In the genomic region with DNA sequence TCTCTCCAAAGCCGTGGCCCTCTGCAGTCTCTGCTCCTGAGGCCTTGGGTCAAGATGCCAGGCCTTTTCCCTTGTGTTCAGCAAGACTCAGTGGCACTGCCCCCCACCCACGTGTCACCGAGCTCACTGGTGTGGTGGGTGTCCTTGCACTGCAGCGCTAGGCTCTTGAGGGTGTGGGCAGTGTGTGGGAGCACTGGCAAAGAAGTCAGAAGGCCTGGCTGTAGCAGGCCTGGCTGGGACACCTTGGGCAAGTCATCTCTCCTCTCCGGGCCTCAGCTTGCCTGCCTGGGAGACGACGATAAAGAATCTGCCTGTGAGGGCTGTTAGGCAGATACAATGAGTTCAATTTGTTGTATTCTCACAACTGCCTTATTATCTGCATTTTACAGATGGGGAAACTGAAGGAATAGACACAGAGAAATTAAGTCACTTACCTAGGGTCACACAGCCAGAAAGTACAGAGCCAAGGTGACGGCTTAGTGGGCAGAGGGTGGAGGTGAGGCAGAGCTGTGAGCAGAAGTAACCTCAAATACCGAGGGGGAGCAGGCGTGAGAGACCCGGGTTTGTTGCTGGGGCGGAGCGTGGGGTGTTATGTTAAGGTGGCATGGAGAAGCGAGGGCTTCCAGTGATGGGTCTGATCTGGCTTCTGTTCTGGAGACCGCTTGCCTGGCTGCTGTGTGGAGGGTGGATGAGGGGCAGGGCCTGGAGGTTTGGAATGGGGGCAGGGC, we compare ENCODE assay signal across 9 cellular contexts. TPM values are rescaled to one million over a fixed set of nuclear protein-coding genes. Genes with fewer than 3 reads are reported as not detected.
DNase-seq lines count a peak whose midpoint lies in the region; ATAC-seq and TF ChIP-seq lines count a peak whose summit lies in the region.
"Had no signal": no experiment of that assay in that cellular context is flagged by ENCODE, and none has a peak within 500 bp of the region (broad histone marks: within the 10 kb centered on the region; RNA-seq: fewer than 3 reads in every experiment).

No MANE protein-coding gene starts in this region.

- peaks cover 31% of the 10 kb centered on the region for H3K4me1 Mint-ChIP-seq in HFFc6 (ENCODE audit: low read depth)
- H3K4me1 Mint-ChIP-seq in activated T-cell treated with anti-CD3 and anti-CD28 coated beads, Interleukin-2, amount 50 U/mL, for 4 hours (ENCODE audit: low read depth) = peaks cover 64% of the 10 kb centered on the region

- ATAC-seq in activated T-cell treated with anti-CD3 and anti-CD28 coated beads, Interleukin-2, amount 50 U/mL, for 4 hours = no peak
- ATAC-seq in GM18520 (IDR thresholded peaks at IDR 0.05; ENCODE audit: unreplicated experiment) = no peak

- H3K4me3 ChIP-seq in fibroblast of villous mesenchyme (ENCODE audit: low read depth, low read length) = peak overlapping the region; percentile 87

- H3K4me3 Mint-ChIP-seq in HFFc6 = peak overlapping the region; percentile 91
- H3K4me3 Mint-ChIP-seq in activated T-cell treated with anti-CD3 and anti-CD28 coated beads, Interleukin-2, amount 50 U/mL, for 4 hours = peak overlapping the region; percentile 81

- H3K36me3 Mint-ChIP-seq in HFFc6 (ENCODE audit: low read depth) = peaks cover 3% of the 10 kb centered on the region; the same call in 1 of the 2 replicates
- H3K36me3 Mint-ChIP-seq in activated T-cell treated with anti-CD3 and anti-CD28 coated beads, Interleukin-2, amount 50 U/mL, for 4 hours (ENCODE audit: insufficient read depth) = peaks cover 5% of the 10 kb centered on the region

- H3K27me3 Mint-ChIP-seq in HFFc6 (ENCODE audit: insufficient read depth) = no peaks in the 10 kb centered on the region; the same call in 1 of the 2 replicates
- H3K27me3 Mint-ChIP-seq in activated T-cell treated with anti-CD3 and anti-CD28 coated beads, Interleukin-2, amount 50 U/mL, for 4 hours (ENCODE audit: low read depth) = no peaks in the 10 kb centered on the region

- TF ChIP-seq CTCF in HFFc6 (IDR thresholded peaks at IDR 0.05) (no peak), fibroblast of villous mesenchyme (IDR thresholded peaks at IDR 0.05; ENCODE audit: insufficient read depth, low read depth, low read length) (no peak)

- H3K27ac Mint-ChIP-seq in HFFc6 = peak overlapping the region; percentile 42; the same call in 1 of the 2 replicates

- H3K9me3 Mint-ChIP-seq in HFFc6 = no peaks in the 10 kb centered on the region
- H3K9me3 Mint-ChIP-seq in activated T-cell treated with anti-CD3 and anti-CD28 coated beads, Interleukin-2, amount 50 U/mL, for 4 hours = no peaks in the 10 kb centered on the region

- DNase-seq in HFFc6 (no peak), fibroblast of villous mesenchyme (ENCODE audit: low read depth) (no peak), NCI-H82 (lab: John Stamatoyannopoulos, UW) (no peak), hepatic stellate cell (ENCODE audit: low spot score) (no peak), UCSD-AML1 (lab: John Stamatoyannopoulos, UW; ENCODE audit: unreplicated experiment) (no peak)
- no peak for DNase-seq in activated T-cell treated with anti-CD3 and anti-CD28 coated beads, Interleukin-2, amount 50 U/mL, for 4 hours
- peak; percentile 47 for DNase-seq in stimulated activated CD8-positive, alpha-beta memory T cell treated with anti-CD3 and anti-CD28 coated beads, Interleukin-4, amount 100 ng/mL, for 48 hours
- DNase-seq: SW 1271 had no signal

RNA-seq across cellular contexts. Expression of a gene that starts 1.3 kb away (rescaled TPM):
- 10 to 100 TPM; 51.4 to 64.9 (median 57.6) TPM for total RNA-seq in HFFc6 (2021; fragmentation: NEBNext Ultra II Directional; extraction: Animal tissue kit (Norgen Biotek cat#: 25700))
- 10 to 100 TPM; 18.3 to 28.0 (median 24.1) TPM for total RNA-seq in activated T-cell treated with anti-CD3 and anti-CD28 coated beads, Interleukin-2, amount 50 U/mL, for 4 hours
- 34.5 and 38.0 TPM in 2 replicates for total RNA-seq in fibroblast of villous mesenchyme

RNA-seq across cellular contexts. Expression of a gene that starts 18.2 kb away (rescaled TPM):
- total RNA-seq in HFFc6 (2021; fragmentation: NEBNext Ultra II Directional; extraction: Animal tissue kit (Norgen Biotek cat#: 25700)) = not detected
- not detected for total RNA-seq in activated T-cell treated with anti-CD3 and anti-CD28 coated beads, Interleukin-2, amount 50 U/mL, for 4 hours
- total RNA-seq in fibroblast of villous mesenchyme = not detected in 2 replicates

RNA-seq across cellular contexts. Expression of a gene that starts 18.3 kb away (rescaled TPM):
- total RNA-seq in HFFc6 (2021; fragmentation: NEBNext Ultra II Directional; extraction: Animal tissue kit (Norgen Biotek cat#: 25700)) = not detected
- total RNA-seq in activated T-cell treated with anti-CD3 and anti-CD28 coated beads, Interleukin-2, amount 50 U/mL, for 4 hours = not detected
- total RNA-seq in fibroblast of villous mesenchyme = not detected in 2 replicates

RNA-seq across cellular contexts. Expression of a gene that starts 38.7 kb away (rescaled TPM):
- total RNA-seq in HFFc6 (2021; fragmentation: NEBNext Ultra II Directional; extraction: Animal tissue kit (Norgen Biotek cat#: 25700)) = 1 to 10 TPM; 2.3 to 5.4 (median 2.6) TPM
- 1 to 10 TPM; 3.6 to 5.3 (median 4.5) TPM for total RNA-seq in activated T-cell treated with anti-CD3 and anti-CD28 coated beads, Interleukin-2, amount 50 U/mL, for 4 hours
- 2.6 and 3.5 TPM in 2 replicates for total RNA-seq in fibroblast of villous mesenchyme
